Comparison of ENCODE assay signal across 8 cellular contexts in the genomic region with DNA sequence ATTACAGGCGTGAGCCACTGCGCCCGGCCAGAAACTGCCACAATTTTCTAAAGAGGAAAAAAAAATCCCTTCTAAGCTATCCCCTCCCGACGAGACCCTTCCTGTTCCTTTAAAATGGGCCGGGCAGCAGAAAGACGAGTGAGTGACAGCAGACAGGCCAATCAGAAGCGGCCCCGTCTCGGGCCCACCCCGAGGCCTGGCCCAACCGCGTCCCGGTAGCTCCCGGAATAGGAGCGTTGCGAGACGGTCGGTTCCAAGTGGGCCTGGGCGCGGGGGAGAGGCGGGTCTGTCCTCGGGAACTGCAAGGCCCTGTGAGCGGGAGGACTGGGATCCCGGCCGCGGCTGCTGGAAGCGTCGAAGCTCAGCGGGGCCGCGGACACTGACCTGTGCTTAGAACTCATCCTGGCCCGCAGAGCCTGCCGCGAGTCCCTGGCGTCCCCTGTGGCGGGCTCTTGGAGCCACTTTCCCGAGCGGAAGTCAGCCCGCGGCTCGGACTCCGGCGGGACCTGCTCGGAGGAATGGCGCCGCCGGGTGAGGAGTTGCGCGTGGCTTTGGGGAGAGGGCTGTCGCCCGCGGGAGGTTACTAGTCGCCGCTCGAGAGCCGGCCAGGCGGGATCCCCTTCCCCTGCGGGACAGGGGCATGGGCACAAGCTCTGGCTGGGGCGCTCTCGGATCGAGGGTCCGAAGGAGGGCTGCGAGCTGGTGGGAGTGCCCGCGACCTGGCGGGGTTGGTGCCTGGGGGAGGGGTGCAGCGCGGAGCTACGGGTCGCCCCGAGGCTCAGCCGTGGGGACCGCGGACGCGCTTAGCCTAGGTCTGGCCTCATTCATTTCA. TPM values are rescaled to one million over a fixed set of nuclear protein-coding genes. Genes with fewer than 3 reads are reported as not detected.
DNase-seq lines count a peak whose midpoint lies in the region; ATAC-seq, FAIRE-seq and TF ChIP-seq lines count a peak whose summit lies in the region.

A gene (minus strand): TSS at position 710 of the 832 bp plus-strand sequence.
A gene (plus strand): TSS at position 492 of the 832 bp plus-strand sequence. CDS start 27 bp downstream, at position 519.

- no peaks in the 10 kb centered on the region for H3K9me2 ChIP-seq in SU-DHL-6 (replicated peaks; ENCODE audit: insufficient read depth, low read length)

- H2AFZ ChIP-seq in SU-DHL-6 (ENCODE audit: low read depth, low read length, severe bottlenecking), result peak within 1 kb of the TSS; percentile 76

- H3K9ac ChIP-seq in SU-DHL-6 (ENCODE audit: low read length), result peak within 1 kb of the TSS; percentile 85

- H3K27me3 ChIP-seq in SU-DHL-6 (ENCODE audit: low read length) (no peaks in the 10 kb centered on the region), pancreas (no peaks in the 10 kb centered on the region), tibial artery (no peaks in the 10 kb centered on the region)

- H3K36me3 ChIP-seq in SU-DHL-6 (ENCODE audit: low read length) (no peaks in the 10 kb centered on the region), pancreas (peaks cover 0 to 6% (median 0%) of the 10 kb centered on the region in 3 donors), tibial artery (peaks cover 0 to 6% (median under 1%) of the 10 kb centered on the region in 3 donors)

- intact Hi-C loops in Right ventricle myocardium superior (cut with DNase I) (no loop called here), pancreas (cut with DNase I) (no loop called here), tibial artery (cut with DNase I; ENCODE audit: low total_unique reads) (no loop called here)

- H3K36me3 Mint-ChIP-seq in activated naive CD8-positive, alpha-beta T cell treated with anti-CD3 and anti-CD28 coated beads, Interleukin-2, amount 50 U/mL, for 24 hours (ENCODE audit: low read depth), result peaks cover 23% of the 10 kb centered on the region

- peaks cover 39% of the 10 kb centered on the region for H3K4me1 Mint-ChIP-seq in activated naive CD8-positive, alpha-beta T cell treated with anti-CD3 and anti-CD28 coated beads, Interleukin-2, amount 50 U/mL, for 24 hours

- H3K4me2 ChIP-seq in SU-DHL-6 (ENCODE audit: low read depth, low read length, poor library complexity, severe bottlenecking), result peak within 1 kb of the TSS; percentile 89

- H3K27ac ChIP-seq in SU-DHL-6 (ENCODE audit: low read depth, low read length) (peak within 1 kb of the TSS; percentile 71), pancreas (peak within 1 kb of the TSS; percentile 98 to 100 (median 99)), tibial artery (peak within 1 kb of the TSS; percentile 94 to 96)

- H3K27me3 Mint-ChIP-seq in activated naive CD8-positive, alpha-beta T cell treated with anti-CD3 and anti-CD28 coated beads, Interleukin-2, amount 50 U/mL, for 24 hours, result no peaks in the 10 kb centered on the region

- ATAC-seq in HG02763 (IDR thresholded peaks at IDR 0.05; ENCODE audit: unreplicated experiment) (peak; percentile 92), Right ventricle myocardium superior (ENCODE audit: poor library complexity) (peak; percentile 99), pancreas (peak; percentile 93 to 98 (median 96))
- ATAC-seq in activated naive CD8-positive, alpha-beta T cell treated with anti-CD3 and anti-CD28 coated beads, Interleukin-2, amount 50 U/mL, for 24 hours, result peak; percentile 98

- H4K20me1 ChIP-seq in SU-DHL-6 (ENCODE audit: low read depth, low read length), result peaks cover 5% of the 10 kb centered on the region; the same call in 1 of the 2 replicates

- H3F3A ChIP-seq in SU-DHL-6 (ENCODE audit: insufficient read depth), result peaks cover 5% of the 10 kb centered on the region; the same call in 1 of the 2 replicates

- H3K4me3 ChIP-seq in GM12875 (ENCODE audit: low read depth, low read length) (peak within 1 kb of the TSS; percentile 77), SU-DHL-6 (ENCODE audit: insufficient read depth, low read length, poor library complexity, severe bottlenecking) (peak within 1 kb of the TSS; percentile 71), pancreas (peak within 1 kb of the TSS; percentile 77 to 98 (median 88)), tibial artery (peak within 1 kb of the TSS; percentile 69 to 93)

- peak within 1 kb of the TSS; percentile 94 for H3K4me3 Mint-ChIP-seq in activated naive CD8-positive, alpha-beta T cell treated with anti-CD3 and anti-CD28 coated beads, Interleukin-2, amount 50 U/mL, for 24 hours

- WGBS in pancreas, 2 donors, result 0% methylated on average over 76 to 77 of the region's 77 CpGs

- H3K9me3 ChIP-seq in SU-DHL-6 (ENCODE audit: insufficient read depth, low read length), result no peaks in the 10 kb centered on the region
- no peaks in the 10 kb centered on the region for H3K9me3 ChIP-seq in pancreas
- no peaks in the 10 kb centered on the region for H3K9me3 ChIP-seq in tibial artery

- FAIRE-seq in pancreas (lab: Jason Lieb, UNC), result peak; percentile 34

- H3K9me3 Mint-ChIP-seq in activated naive CD8-positive, alpha-beta T cell treated with anti-CD3 and anti-CD28 coated beads, Interleukin-2, amount 50 U/mL, for 24 hours, result no peaks in the 10 kb centered on the region

- peaks cover 49% of the 10 kb centered on the region for H3K79me2 ChIP-seq in SU-DHL-6 (ENCODE audit: insufficient read depth, low read length)

- DNase-seq in NCI-H1417 (lab: John Stamatoyannopoulos, UW), result peak; percentile 95 to 99 (median 99)
- peak; percentile 95 for DNase-seq in activated naive CD8-positive, alpha-beta T cell treated with anti-CD3 and anti-CD28 coated beads, Interleukin-2, amount 50 U/mL, for 24 hours
- DNase-seq in Right ventricle myocardium superior, result peak; percentile 99
- DNase-seq in pancreas, result peak; percentile 96 to 98 (median 98)
- peak; percentile 97 to 99 for DNase-seq in tibial artery

- H3K4me1 ChIP-seq in pancreas (peaks cover 0 to 25% (median 8%) of the 10 kb centered on the region in 3 donors), tibial artery (peaks cover 0 to 33% (median 26%) of the 10 kb centered on the region in 4 donors)

- TF ChIP-seq CTCF in GM12875 (IDR thresholded peaks at IDR 0.05; ENCODE audit: borderline replicate concordance, insufficient read depth, low read depth, low read length) (no peak), SU-DHL-6 (IDR thresholded peaks at IDR 0.05; ENCODE audit: insufficient read depth, low read length, poor library complexity, severe bottlenecking) (no peak), pancreas (IDR thresholded peaks at IDR 0.05) (no peak), tibial artery (IDR thresholded peaks at IDR 0.05) (peak in 1 of 2 experiments; percentile 23)

- peak within 1 kb of the TSS; percentile 95 for H3K27ac Mint-ChIP-seq in activated naive CD8-positive, alpha-beta T cell treated with anti-CD3 and anti-CD28 coated beads, Interleukin-2, amount 50 U/mL, for 24 hours

RNA-seq across cellular contexts. Expression of the first gene that starts in this region (rescaled TPM):
- total RNA-seq in Right ventricle myocardium superior (3.8 TPM), pancreas (1 to 10 TPM; 1.1 to 1.8 (median 1.4) TPM)
- 1 to 10 TPM; 1.6 to 6.9 TPM for polyA plus RNA-seq in pancreas

RNA-seq across cellular contexts. Expression of the second gene that starts in this region (rescaled TPM):
- total RNA-seq in Right ventricle myocardium superior (86.0 TPM), pancreas (100 to 1,000 TPM in 2 of 6 donors, 10 to 100 TPM in 4; 54.4 to 117 (median 87.6) TPM)
- polyA plus RNA-seq in pancreas, result 10 to 100 TPM; 43.8 to 78.9 TPM

Comparison
In these comparisons a context has a peak if more than half of its experiments do, and no peak if none do; other contexts are left out.
1. Peak in every context shown above with its lines: DNase-seq, ATAC-seq, H3K4me3 ChIP-seq and H3K27ac ChIP-seq.